Comparison of ENCODE assay signal across 1 cellular context in the genomic region with DNA sequence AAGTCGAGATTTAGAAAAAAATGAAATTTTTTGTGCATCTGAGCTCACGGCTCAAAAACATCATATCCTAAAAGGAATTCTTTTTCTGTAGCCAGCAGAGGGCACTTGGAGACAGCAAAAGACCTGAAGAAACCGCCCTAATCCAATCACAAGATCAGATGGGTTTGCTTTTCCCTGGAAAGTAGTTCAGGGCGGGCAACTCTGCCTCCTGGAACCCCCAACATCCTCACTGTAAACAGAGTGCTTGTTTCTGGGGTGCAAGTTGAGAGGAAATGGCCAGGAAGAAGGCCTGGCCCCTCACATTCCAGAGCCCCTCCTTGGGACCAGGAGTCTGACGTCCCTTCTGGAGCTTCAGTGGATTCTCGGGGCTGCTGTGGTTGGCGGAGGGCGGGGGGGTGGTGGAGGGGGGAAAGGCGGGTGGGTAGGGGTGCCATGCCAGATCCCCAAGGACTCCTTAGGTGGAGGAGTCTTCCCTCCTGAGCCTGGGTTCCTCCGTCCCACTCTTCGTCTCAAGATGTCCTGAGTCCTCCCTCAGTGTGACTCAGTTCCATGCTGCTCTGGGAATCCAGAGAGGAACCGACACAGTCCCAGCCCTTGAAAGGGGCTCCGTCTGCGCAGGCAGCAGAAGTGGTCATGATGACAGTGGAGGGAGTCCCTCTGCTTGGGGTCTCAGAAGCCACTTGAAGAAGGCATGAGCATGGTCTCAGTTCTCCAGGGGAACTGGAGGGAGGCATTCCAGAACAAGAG.
TF ChIP-seq lines count a peak whose summit lies in the region.

No MANE protein-coding gene starts in this region.

TF ChIP-seq in endothelial cell of umbilical vein, 7 proteins besides CTCF, POLR2A, EP300 and RAD21:
- TF ChIP-seq POLR2AphosphoS5 (IDR thresholded peaks at IDR 0.05; ENCODE audit: insufficient read depth, low read depth, low read length) (no peak), MAX (IDR thresholded peaks at IDR 0.05; ENCODE audit: insufficient read depth, insufficient read length) (no peak), EZH2 (IDR thresholded peaks at IDR 0.05; ENCODE audit: borderline replicate concordance, low read depth, low read length, severe bottlenecking) (no peak), GATA2 (IDR thresholded peaks at IDR 0.05; ENCODE audit: insufficient read depth, insufficient read length, low read depth, low read length) (no peak), JUN (IDR thresholded peaks at IDR 0.05; ENCODE audit: borderline replicate concordance, insufficient read depth, insufficient read length, low read depth) (no peak), MYC (IDR thresholded peaks at IDR 0.05; ENCODE audit: low read depth, low read length) (no peak), FOS (IDR thresholded peaks at IDR 0.05; ENCODE audit: borderline replicate concordance, insufficient read depth, low read length) (no peak)
